In the genomic region with DNA sequence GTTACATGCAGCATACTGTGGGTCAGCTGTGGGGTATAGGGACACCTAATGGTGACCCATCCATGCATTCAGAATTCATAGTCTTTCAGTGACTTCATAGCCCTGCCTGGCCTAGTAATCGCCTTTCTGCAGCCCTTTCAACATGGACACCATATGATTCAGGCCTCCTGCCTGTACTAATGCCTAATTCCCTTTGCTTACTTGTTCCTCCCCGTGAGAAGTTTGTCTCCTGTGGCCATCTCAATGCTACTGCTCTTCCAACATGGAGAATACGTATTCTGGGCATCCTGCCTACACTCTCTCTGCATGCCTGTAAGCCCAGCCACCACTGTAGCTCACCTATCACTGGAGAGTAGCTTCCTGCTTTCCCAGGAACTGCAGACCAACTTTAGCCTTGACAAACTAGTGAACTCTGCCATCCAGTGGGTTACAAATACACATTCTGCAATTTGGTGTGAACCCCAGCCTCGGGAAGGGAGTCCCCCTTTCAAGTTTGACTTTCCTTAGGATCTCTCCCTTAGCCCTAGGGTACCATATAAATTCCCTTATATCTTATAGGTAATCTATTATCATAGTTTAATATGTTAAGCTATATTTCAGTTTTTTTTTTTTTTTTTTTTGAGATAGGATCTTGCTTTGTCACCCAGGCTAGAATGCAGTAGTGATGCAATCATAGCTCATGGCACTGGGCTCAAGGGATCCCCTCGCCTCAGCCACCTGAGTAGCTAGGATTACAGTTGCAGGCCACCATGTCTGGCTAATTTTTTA, we compare ENCODE assay signal across 24 cellular contexts. TPM values are rescaled to one million over a fixed set of nuclear protein-coding genes. Genes with fewer than 3 reads are reported as not detected.
A peak's percentile ranks its signal among the peaks of the same experiment; 100 is the strongest.
DNase-seq lines count a peak whose midpoint lies in the region; ATAC-seq and TF ChIP-seq lines count a peak whose summit lies in the region.
"Had no signal": no experiment of that assay in that cellular context is flagged by ENCODE, and none has a peak within 500 bp of the region (broad histone marks: within the 10 kb centered on the region; RNA-seq: fewer than 3 reads in every experiment).

No MANE protein-coding gene starts in this region.

- intact Hi-C loops in testis (cut with DNase I; ENCODE audit: low total_unique reads) = no loop called here

- H3K36me3 ChIP-seq in testis (ENCODE audit: low read depth, missing control alignments) = no peaks in the 10 kb centered on the region
- H3K36me3 ChIP-seq: left lung, sigmoid colon, upper lobe of left lung had no signal

- no peak for TF ChIP-seq CTCF in testis (IDR thresholded peaks at IDR 0.05)

- H3K4me1 ChIP-seq in testis = no peaks in the 10 kb centered on the region
- H3K4me1 ChIP-seq: left lung, sigmoid colon, upper lobe of left lung had no signal

- no peak for ATAC-seq in GM21737 (IDR thresholded peaks at IDR 0.05; ENCODE audit: unreplicated experiment)
- ATAC-seq: left lung had no signal

- no peak for TF ChIP-seq POLR2A in testis (IDR thresholded peaks at IDR 0.05)

- H3K27me3 ChIP-seq in testis = no peaks in the 10 kb centered on the region
- H3K27me3 ChIP-seq: left lung, sigmoid colon, upper lobe of left lung had no signal

- no peaks in the 10 kb centered on the region for H3K9me3 ChIP-seq in testis
- H3K9me3 ChIP-seq: left lung, sigmoid colon, upper lobe of left lung had no signal

- DNase-seq in G401 (ENCODE audit: low spot score) = peak; percentile 1
- peak; percentile 7 for DNase-seq in LHCN-M2 (ENCODE audit: low read depth)
- DNase-seq in SW480 (ENCODE audit: low spot score) = peak; percentile 9
- peak; percentile 5 for DNase-seq in kidney tubule cell (ENCODE audit: low spot score)
- no peak for DNase-seq in effector CD4-positive, alpha-beta T cell
- DNase-seq in testis = no peak
- no peak for DNase-seq in COR-L47 (lab: John Stamatoyannopoulos, UW)
- DNase-seq: activated CD8-positive, alpha-beta memory T cell treated with anti-CD3 and anti-CD28 coated beads for 24 hours; activated naive CD4-positive, alpha-beta T cell treated with anti-CD3 and anti-CD28 coated beads for 36 hours; activated T-cell treated with anti-CD3 and anti-CD28 coated beads, Interleukin-2, amount 50 U/mL, for 48 hours; amniotic stem cell; cortex of kidney; DMS 273 treated with DMSO at 0.1 percent for 48 hours; GDM1; left lung; NCI-H1417 treated with DMSO at 0.1 percent for 48 hours; NCI-H2107; NCI-H446 treated with DMSO at 0.1 percent for 48 hours; posterior cingulate gyrus; sigmoid colon; stimulated activated CD4-positive, alpha-beta T cell treated with anti-CD3 and anti-CD28 coated beads, Interleukin-15, amount 100 ng/mL, for 24 hours; stimulated activated CD8-positive, alpha-beta memory T cell treated with anti-CD3 and anti-CD28 coated beads, Interleukin-4, amount 100 ng/mL, for 48 hours; upper lobe of left lung had no signal

- in situ Hi-C loops in G401 (cut with HindIII; ENCODE audit: low sequenced_read_pairs) = no loop called here

- no peak overlapping the region for H3K4me3 ChIP-seq in testis
- H3K4me3 ChIP-seq: left lung, sigmoid colon, upper lobe of left lung had no signal

- H3K27ac ChIP-seq in testis = no peak overlapping the region
- H3K27ac ChIP-seq: left lung, sigmoid colon, upper lobe of left lung had no signal

- WGBS in testis, 2 donors = 80 to 83% methylated on average over 5 of the region's 5 CpGs

RNA-seq across cellular contexts. Expression of gene M1AP, which starts 22.3 kb away (rescaled TPM):
- 0.12 TPM in 1 of 2 replicates, not detected in the other for total RNA-seq in G401 (2014; rRNA removed; shearing (Covaris generic))
- total RNA-seq in LHCN-M2 (2014; rRNA removed) (0.06 TPM in 1 of 2 replicates, not detected in the other), testis (10 to 100 TPM; 11.7 to 14.0 TPM)
- polyA plus RNA-seq in LHCN-M2 (2012) = 0.04 TPM
- 21.4 TPM for polyA plus RNA-seq in testis (ENCODE audit: insufficient read depth, low read depth, low replicate concordance)

RNA-seq across cellular contexts. Expression of gene SEMA4F, which starts 28.2 kb away (rescaled TPM):
- total RNA-seq in G401 (2014; rRNA removed; shearing (Covaris generic)) = 8.9 and 13.9 TPM in 2 replicates
- total RNA-seq in LHCN-M2 (2014; rRNA removed) (8.8 and 11.3 TPM in 2 replicates), testis (10 to 100 TPM; 13.3 to 14.3 TPM)
- polyA plus RNA-seq in LHCN-M2 (2012) = 5.3 TPM
- 9.1 TPM for polyA plus RNA-seq in testis (ENCODE audit: insufficient read depth, low read depth, low replicate concordance)

Comparison
In these comparisons a context has a peak if more than half of its experiments do, and no peak if none do; other contexts are left out.
1. DNase-seq: peak in G401 (single experiment), LHCN-M2 (single experiment), SW480 (single experiment) and kidney tubule cell (single experiment); none in effector CD4-positive, alpha-beta T cell (single experiment), testis (single experiment) and COR-L47 (single experiment).
2. RNA of gene M1AP, which starts 22.3 kb away (total RNA-seq): 11.7 to 14.0 TPM in testis; 0.12 TPM in G401 and 0.06 TPM in LHCN-M2; every median in the first group is over 10 times any median in the second.